38 cellular contexts compared by ENCODE assay signal in genomic region chr2:126049461-126049860, GRCh38.
"Had no signal": no experiment of that assay in that cellular context is flagged by ENCODE, and none has a peak within 500 bp of the region (broad histone marks: within the 10 kb centered on the region; RNA-seq: fewer than 3 reads in every experiment).

No MANE protein-coding gene starts in this region.

- H3K27me3 ChIP-seq: ascending aorta, cardiac muscle cell had no signal

- H3K9me3 Mint-ChIP-seq: activated CD4-positive, alpha-beta T cell treated with anti-CD3 and anti-CD28 coated beads, Interleukin-2, amount 10 ng/mL, durations not matched to agents 24 days and 14 days had no signal

- DNase-seq: activated B cell treated with CpG ODN at 0.5 μM for 24 hours; activated CD4-positive, alpha-beta memory T cell treated with anti-CD3 and anti-CD28 coated beads, Interleukin-2, amount 10 ng/mL, durations not matched to agents 7 days and 5 days; activated CD4-positive, alpha-beta T cell treated with anti-CD3 and anti-CD28 coated beads for 4 hours; activated CD4-positive, alpha-beta T cell treated with anti-CD3 and anti-CD28 coated beads, Interleukin-2, amount 10 ng/mL, durations not matched to agents 24 days and 14 days; activated CD4-positive, alpha-beta T cell treated with anti-CD3 and anti-CD28 coated beads, Interleukin-2, amount 50 U/mL, for 1 hour; activated CD4-positive, alpha-beta T cell treated with anti-CD3 and anti-CD28 coated beads, Interleukin-2, amount 50 U/mL, for 4 hours; activated CD4-positive, CD25-positive, alpha-beta regulatory T cell treated with anti-CD3 and anti-CD28 coated beads, Interleukin-2, amount 50 U/mL, for 72 hours; activated CD8-positive, alpha-beta memory T cell treated with anti-CD3 and anti-CD28 coated beads for 24 hours; activated CD8-positive, alpha-beta memory T cell treated with anti-CD3 and anti-CD28 coated beads, Interleukin-2, amount 10 ng/mL, durations not matched to agents 7 days and 5 days; activated CD8-positive, alpha-beta memory T cell treated with anti-CD3 and anti-CD28 coated beads, Interleukin-2, amount 50 U/mL, for 48 hours; activated CD8-positive, alpha-beta T cell treated with anti-CD3 and anti-CD28 coated beads, Interleukin-2, amount 10 ng/mL, durations not matched to agents 7 days and 5 days; activated effector memory CD4-positive, alpha-beta T cell treated with Interleukin-2 at 50 U/mL for 16 hours; activated gamma-delta T cell; activated naive CD4-positive, alpha-beta T cell treated with anti-CD3 and anti-CD28 coated beads, Interleukin-2, amount 10 ng/mL, durations not matched to agents 7 days and 5 days; activated naive CD4-positive, alpha-beta T cell treated with Interleukin-2 at 50 U/mL for 16 hours; activated naive CD8-positive, alpha-beta T cell treated with anti-CD3 and anti-CD28 coated beads, Interleukin-2, amount 10 ng/mL, durations not matched to agents 7 days and 5 days; activated naive CD8-positive, alpha-beta T cell treated with anti-CD3 and anti-CD28 coated beads, Interleukin-2, amount 50 U/mL, for 24 hours; activated T-cell treated with anti-CD3 and anti-CD28 coated beads, Interleukin-2, amount 50 U/mL, for 24 hours; activated T-cell treated with anti-CD3 and anti-CD28 coated beads, Interleukin-2, amount 50 U/mL, for 48 hours; amygdala; anterior cingulate cortex; caudate nucleus; cerebellar nuclear complex; T-helper 1 cell; T-helper 2 cell; T-helper 9 cell had no signal

- H3K36me3 ChIP-seq: ascending aorta, cardiac muscle cell had no signal

- H3K36me3 Mint-ChIP-seq: activated CD8-positive, alpha-beta memory T cell treated with anti-CD3 and anti-CD28 coated beads, Interleukin-2, amount 10 ng/mL, durations not matched to agents 7 days and 5 days; activated naive CD4-positive, alpha-beta T cell treated with anti-CD3 and anti-CD28 coated beads, Interleukin-2, amount 10 ng/mL, durations not matched to agents 7 days and 5 days; activated naive CD8-positive, alpha-beta T cell; activated naive CD8-positive, alpha-beta T cell treated with anti-CD3 and anti-CD28 coated beads, Interleukin-2, amount 10 ng/mL, durations not matched to agents 7 days and 5 days; brain had no signal

- H3K4me1 ChIP-seq: ascending aorta had no signal

- H3K27ac Mint-ChIP-seq: activated B cell treated with CpG ODN at 0.5 μM for 24 hours; activated CD4-positive, alpha-beta memory T cell treated with anti-CD3 and anti-CD28 coated beads, Interleukin-2, amount 10 ng/mL, durations not matched to agents 7 days and 5 days; activated CD4-positive, alpha-beta T cell treated with anti-CD3 and anti-CD28 coated beads, Interleukin-2, amount 10 ng/mL, durations not matched to agents 24 days and 14 days; activated CD8-positive, alpha-beta memory T cell treated with anti-CD3 and anti-CD28 coated beads, Interleukin-2, amount 10 ng/mL, durations not matched to agents 7 days and 5 days; activated CD8-positive, alpha-beta T cell treated with anti-CD3 and anti-CD28 coated beads, Interleukin-2, amount 10 ng/mL, durations not matched to agents 7 days and 5 days; activated naive CD4-positive, alpha-beta T cell treated with anti-CD3 and anti-CD28 coated beads, Interleukin-2, amount 10 ng/mL, durations not matched to agents 7 days and 5 days; activated naive CD4-positive, alpha-beta T cell treated with anti-CD3 and anti-CD28 coated beads, Interleukin-2, amount 50 U/mL, for 24 hours; activated naive CD8-positive, alpha-beta T cell; activated naive CD8-positive, alpha-beta T cell treated with anti-CD3 and anti-CD28 coated beads, Interleukin-2, amount 10 ng/mL, durations not matched to agents 7 days and 5 days; activated naive CD8-positive, alpha-beta T cell treated with anti-CD3 and anti-CD28 coated beads, Interleukin-2, amount 50 U/mL, for 24 hours; activated T-cell treated with anti-CD3 and anti-CD28 coated beads, Interleukin-2, amount 50 U/mL, for 24 hours; activated T-helper 2 cell treated with anti-CD3 and anti-CD28 coated beads, Interferon-gamma antibody, Interleukin-2, Interleukin-4, amounts not matched to agents 10 μg/mL and 5 μg/mL and 100 μg/mL, durations not matched to agents 14 hours and 24 hours and 36 hours; brain; T-helper 1 cell treated with Interleukin-12 subunit alpha and Interleukin-12 subunit beta and Interleukin-4 antibody, amounts not matched to agents 30 μg/mL and 1 μg/mL, for 36 hours; T-helper 2 cell treated with Interferon-gamma antibody and Interleukin-4, amounts not matched to agents 5 μg/mL and 100 μg/mL, for 36 hours had no signal

- H3K4me3 ChIP-seq: ascending aorta, cardiac muscle cell had no signal

- H3K27ac ChIP-seq: ascending aorta, cardiac muscle cell, VCaP had no signal

- H3K27me3 Mint-ChIP-seq: activated B cell treated with CpG ODN at 0.5 μM for 24 hours; activated CD4-positive, alpha-beta memory T cell treated with anti-CD3 and anti-CD28 coated beads, Interleukin-2, amount 10 ng/mL, durations not matched to agents 7 days and 5 days; activated CD4-positive, alpha-beta T cell treated with anti-CD3 and anti-CD28 coated beads, Interleukin-2, amount 10 ng/mL, durations not matched to agents 24 days and 14 days; activated CD8-positive, alpha-beta memory T cell treated with anti-CD3 and anti-CD28 coated beads, Interleukin-2, amount 10 ng/mL, durations not matched to agents 7 days and 5 days; activated naive CD4-positive, alpha-beta T cell treated with anti-CD3 and anti-CD28 coated beads, Interleukin-2, amount 10 ng/mL, durations not matched to agents 7 days and 5 days; activated naive CD4-positive, alpha-beta T cell treated with anti-CD3 and anti-CD28 coated beads, Interleukin-2, amount 50 U/mL, for 24 hours; activated naive CD8-positive, alpha-beta T cell; activated naive CD8-positive, alpha-beta T cell treated with anti-CD3 and anti-CD28 coated beads, Interleukin-2, amount 10 ng/mL, durations not matched to agents 7 days and 5 days; activated naive CD8-positive, alpha-beta T cell treated with anti-CD3 and anti-CD28 coated beads, Interleukin-2, amount 50 U/mL, for 24 hours; activated T-cell treated with anti-CD3 and anti-CD28 coated beads, Interleukin-2, amount 50 U/mL, for 24 hours; brain; central memory CD8-positive, alpha-beta T cell had no signal

- FAIRE-seq: bronchial epithelial cell, TTC549 had no signal

- H3K4me1 Mint-ChIP-seq: activated B cell treated with CpG ODN at 0.5 μM for 24 hours; activated CD4-positive, alpha-beta memory T cell treated with anti-CD3 and anti-CD28 coated beads, Interleukin-2, amount 10 ng/mL, durations not matched to agents 7 days and 5 days; activated CD4-positive, alpha-beta T cell treated with anti-CD3 and anti-CD28 coated beads, Interleukin-2, amount 10 ng/mL, durations not matched to agents 24 days and 14 days; activated CD8-positive, alpha-beta memory T cell treated with anti-CD3 and anti-CD28 coated beads, Interleukin-2, amount 10 ng/mL, durations not matched to agents 7 days and 5 days; activated naive CD4-positive, alpha-beta T cell treated with anti-CD3 and anti-CD28 coated beads, Interleukin-2, amount 10 ng/mL, durations not matched to agents 7 days and 5 days; activated naive CD4-positive, alpha-beta T cell treated with anti-CD3 and anti-CD28 coated beads, Interleukin-2, amount 50 U/mL, for 24 hours; activated naive CD8-positive, alpha-beta T cell treated with anti-CD3 and anti-CD28 coated beads, Interleukin-2, amount 10 ng/mL, durations not matched to agents 7 days and 5 days; activated naive CD8-positive, alpha-beta T cell treated with anti-CD3 and anti-CD28 coated beads, Interleukin-2, amount 50 U/mL, for 24 hours; brain; central memory CD8-positive, alpha-beta T cell had no signal

- H3K4me3 Mint-ChIP-seq: activated B cell treated with CpG ODN at 0.5 μM for 24 hours; activated CD4-positive, alpha-beta memory T cell treated with anti-CD3 and anti-CD28 coated beads, Interleukin-2, amount 10 ng/mL, durations not matched to agents 7 days and 5 days; activated CD4-positive, alpha-beta T cell treated with anti-CD3 and anti-CD28 coated beads, Interleukin-2, amount 10 ng/mL, durations not matched to agents 24 days and 14 days; activated CD8-positive, alpha-beta memory T cell treated with anti-CD3 and anti-CD28 coated beads, Interleukin-2, amount 10 ng/mL, durations not matched to agents 7 days and 5 days; activated CD8-positive, alpha-beta T cell treated with anti-CD3 and anti-CD28 coated beads, Interleukin-2, amount 10 ng/mL, durations not matched to agents 7 days and 5 days; activated naive CD4-positive, alpha-beta T cell treated with anti-CD3 and anti-CD28 coated beads, Interleukin-2, amount 10 ng/mL, durations not matched to agents 7 days and 5 days; activated naive CD4-positive, alpha-beta T cell treated with anti-CD3 and anti-CD28 coated beads, Interleukin-2, amount 50 U/mL, for 24 hours; activated naive CD8-positive, alpha-beta T cell; activated naive CD8-positive, alpha-beta T cell treated with anti-CD3 and anti-CD28 coated beads, Interleukin-2, amount 10 ng/mL, durations not matched to agents 7 days and 5 days; activated naive CD8-positive, alpha-beta T cell treated with anti-CD3 and anti-CD28 coated beads, Interleukin-2, amount 50 U/mL, for 24 hours; activated T-cell treated with anti-CD3 and anti-CD28 coated beads, Interleukin-2, amount 50 U/mL, for 24 hours; brain; central memory CD8-positive, alpha-beta T cell; T-helper 1 cell treated with Interleukin-12 subunit alpha and Interleukin-12 subunit beta and Interleukin-4 antibody, amounts not matched to agents 30 μg/mL and 1 μg/mL, for 36 hours; T-helper 2 cell treated with Interferon-gamma antibody and Interleukin-4, amounts not matched to agents 5 μg/mL and 100 μg/mL, for 36 hours had no signal

- ATAC-seq: activated CD8-positive, alpha-beta memory T cell treated with anti-CD3 and anti-CD28 coated beads, Interleukin-2, amount 10 ng/mL, durations not matched to agents 7 days and 5 days; activated CD8-positive, alpha-beta T cell treated with anti-CD3 and anti-CD28 coated beads, Interleukin-2, amount 10 ng/mL, durations not matched to agents 7 days and 5 days; activated naive CD8-positive, alpha-beta T cell treated with anti-CD3 and anti-CD28 coated beads, Interleukin-2, amount 50 U/mL, for 24 hours had no signal
